In the genomic region with DNA sequence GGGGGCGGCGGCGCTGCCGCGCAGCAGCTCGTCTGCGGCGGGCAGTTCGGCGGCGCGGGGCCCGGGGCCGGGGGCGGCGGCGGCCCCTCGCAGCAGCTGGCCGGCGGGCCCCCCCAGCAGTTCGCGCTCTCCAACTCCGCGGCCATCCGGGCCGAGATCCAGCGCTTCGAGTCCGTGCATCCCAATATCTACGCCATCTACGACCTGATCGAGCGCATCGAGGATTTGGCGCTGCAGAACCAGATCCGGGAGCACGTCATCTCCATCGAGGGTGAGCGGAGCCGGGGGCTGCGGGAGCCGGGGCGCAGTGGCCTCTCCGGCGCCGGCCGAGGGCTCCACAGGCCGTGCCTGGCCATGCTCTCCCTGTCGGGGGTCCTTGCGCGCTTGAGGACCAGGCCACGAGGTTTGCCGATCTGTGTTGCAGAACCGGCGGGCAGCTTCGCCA, we compare ENCODE assay signal across 8 cellular contexts. TPM values are rescaled to one million over a fixed set of nuclear protein-coding genes. Genes with fewer than 3 reads are reported as not detected.
DNase-seq lines count a peak whose midpoint lies in the region; ATAC-seq lines count a peak whose summit lies in the region.

No MANE protein-coding gene starts in this region.

- peak; percentile 50 for DNase-seq in activated CD4-positive, CD25-positive, alpha-beta regulatory T cell treated with anti-CD3 and anti-CD28 coated beads, Interleukin-2, amount 50 U/mL, for 72 hours
- DNase-seq in activated CD4-positive, CD25-positive, alpha-beta regulatory T cell (lab: John Stamatoyannopoulos, UW) = no peak
- DNase-seq in RPMI8226 = peak; percentile 56
- no peak for DNase-seq in effector CD8-positive, alpha-beta T cell (lab: John Stamatoyannopoulos, UW)

- H3K27ac ChIP-seq in muscle layer of colon (ENCODE audit: low read depth, low read length) = peak overlapping the region; percentile 89
- H3K27ac ChIP-seq in urinary bladder (ENCODE audit: low read depth) = peak overlapping the region; percentile 51

- H3K4me1 ChIP-seq in muscle layer of colon (ENCODE audit: insufficient read depth, low read length) = peaks cover 61% of the 10 kb centered on the region
- no peaks in the 10 kb centered on the region for H3K4me1 ChIP-seq in urinary bladder (ENCODE audit: insufficient read depth)

- H3K36me3 ChIP-seq in muscle layer of colon (ENCODE audit: insufficient read depth, low read length) = no peaks in the 10 kb centered on the region
- H3K36me3 ChIP-seq in urinary bladder (ENCODE audit: insufficient read depth) = no peaks in the 10 kb centered on the region

- ATAC-seq in GM18909 (IDR thresholded peaks at IDR 0.05; ENCODE audit: poor library complexity, unreplicated experiment) = no peak

- H3K9me3 ChIP-seq in muscle layer of colon (ENCODE audit: low read length) = no peaks in the 10 kb centered on the region

- no peaks in the 10 kb centered on the region for H3K27me3 Mint-ChIP-seq in dendritic cell treated with granulocyte-macrophage colony-stimulating factor and Interleukin-4, amounts not matched to agents 40 ng/mL and 50 ng/mL, for 4 days

- intact Hi-C loops in dendritic cell treated with granulocyte-macrophage colony-stimulating factor and Interleukin-4, amounts not matched to agents 40 ng/mL and 50 ng/mL, for 4 days (cut with micrococcal nuclease) = loop anchor here (2.0 to 10.0 kb wide), 2 partner anchors 28 to 302 kb away; a partner anchor contains a TSS

- no peaks in the 10 kb centered on the region for H3K9me3 Mint-ChIP-seq in dendritic cell treated with granulocyte-macrophage colony-stimulating factor and Interleukin-4, amounts not matched to agents 40 ng/mL and 50 ng/mL, for 4 days

- H3K4me1 Mint-ChIP-seq in dendritic cell treated with granulocyte-macrophage colony-stimulating factor and Interleukin-4, amounts not matched to agents 40 ng/mL and 50 ng/mL, for 4 days (ENCODE audit: low read depth) = peaks cover 66% of the 10 kb centered on the region

- peak overlapping the region; percentile 38 for H3K9ac ChIP-seq in muscle layer of colon (ENCODE audit: low read length)

- peak overlapping the region; percentile 79 for H3K4me3 Mint-ChIP-seq in dendritic cell treated with granulocyte-macrophage colony-stimulating factor and Interleukin-4, amounts not matched to agents 40 ng/mL and 50 ng/mL, for 4 days

- peak overlapping the region; percentile 96 for H3K27ac Mint-ChIP-seq in dendritic cell treated with granulocyte-macrophage colony-stimulating factor and Interleukin-4, amounts not matched to agents 40 ng/mL and 50 ng/mL, for 4 days

- peaks cover 63% of the 10 kb centered on the region for H3K36me3 Mint-ChIP-seq in dendritic cell treated with granulocyte-macrophage colony-stimulating factor and Interleukin-4, amounts not matched to agents 40 ng/mL and 50 ng/mL, for 4 days (ENCODE audit: low read depth)

- H3K4me3 ChIP-seq in muscle layer of colon (ENCODE audit: low read depth in 1 of 2, low read length in 2 of 2) (peak overlapping the region; percentile 89 to 92), urinary bladder (ENCODE audit: low read depth, low read length) (peak overlapping the region; percentile 79)

- WGBS in urinary bladder = under 1% methylated on average over 51 of the region's 56 CpGs

- no peaks in the 10 kb centered on the region for H3K27me3 ChIP-seq in muscle layer of colon (ENCODE audit: control insufficient read depth in 1 of 2, insufficient read depth in 2 of 2, low read length in 2 of 2)

RNA-seq across cellular contexts. Expression of a gene that starts 0.5 kb away (rescaled TPM):
- 25.5 TPM for total RNA-seq in urinary bladder
- polyA plus RNA-seq in urinary bladder = 77.0 TPM

RNA-seq across cellular contexts. Expression of a gene that starts 3.5 kb away (rescaled TPM):
- total RNA-seq in urinary bladder = 9.7 TPM
- 51.9 TPM for polyA plus RNA-seq in urinary bladder

RNA-seq across cellular contexts. Expression of a gene that starts 6.2 kb away (rescaled TPM):
- total RNA-seq in urinary bladder = 42.4 TPM
- polyA plus RNA-seq in urinary bladder = 87.8 TPM

RNA-seq across cellular contexts. Expression of a gene that starts 27.4 kb away (rescaled TPM):
- total RNA-seq in urinary bladder = 30.6 TPM
- polyA plus RNA-seq in urinary bladder = 107 TPM

RNA-seq across cellular contexts. Expression of a gene that starts 29.1 kb away (rescaled TPM):
- total RNA-seq in urinary bladder = 6.7 TPM
- polyA plus RNA-seq in urinary bladder = 9.4 TPM

Comparison
In these comparisons a context has a peak if more than half of its experiments do, and no peak if none do; other contexts are left out.
1. DNase-seq: peak in activated CD4-positive, CD25-positive, alpha-beta regulatory T cell treated with anti-CD3 and anti-CD28 coated beads, Interleukin-2, amount 50 U/mL, for 72 hours (single experiment) and RPMI8226 (single experiment); none in activated CD4-positive, CD25-positive, alpha-beta regulatory T cell (0 of 4) and effector CD8-positive, alpha-beta T cell (single experiment).